In the genomic region with DNA sequence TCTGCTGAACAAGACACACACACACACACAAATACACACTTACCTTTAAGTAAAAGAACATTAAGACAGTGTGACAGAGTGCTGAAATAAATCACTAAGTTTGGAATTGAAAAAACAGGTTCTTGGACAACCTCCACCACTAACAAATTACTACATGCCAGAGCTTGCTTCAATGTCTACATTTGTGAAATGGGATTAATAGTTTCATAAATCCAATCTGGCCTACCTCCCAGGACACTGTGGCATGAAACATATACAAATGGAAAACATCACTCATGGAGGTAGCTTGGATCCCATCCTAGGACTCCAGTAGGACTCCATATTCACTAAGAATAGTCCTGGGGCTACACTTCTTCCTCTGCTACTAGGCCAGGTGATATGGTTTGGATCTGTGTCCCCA, we compare ENCODE assay signal across 19 cellular contexts. TPM values are rescaled to one million over a fixed set of nuclear protein-coding genes. Genes with fewer than 3 reads are reported as not detected.
A peak's percentile ranks its signal among the peaks of the same experiment; 100 is the strongest.
DNase-seq lines count a peak whose midpoint lies in the region; ATAC-seq, FAIRE-seq and TF ChIP-seq lines count a peak whose summit lies in the region.
"Had no signal": no experiment of that assay in that cellular context is flagged by ENCODE, and none has a peak within 500 bp of the region (broad histone marks: within the 10 kb centered on the region; RNA-seq: fewer than 3 reads in every experiment).

No MANE protein-coding gene starts in this region.

- H3K4me3 ChIP-seq in bronchial epithelial cell (ENCODE audit: low read depth, low read length) (no peak overlapping the region), esophagus squamous epithelium (no peak overlapping the region), prostate gland (no peak overlapping the region), transverse colon (no peak overlapping the region)
- H3K4me3 ChIP-seq: GM12878 had no signal

- H3K9me3 ChIP-seq in esophagus squamous epithelium = no peaks in the 10 kb centered on the region
- H3K9me3 ChIP-seq in prostate gland = no peaks in the 10 kb centered on the region
- no peaks in the 10 kb centered on the region for H3K9me3 ChIP-seq in transverse colon

- peak overlapping the region; percentile 45 to 79 (median 54) for H3K27ac ChIP-seq in esophagus squamous epithelium
- H3K27ac ChIP-seq in prostate gland = peak overlapping the region in 1 of 2 donors; percentile 19
- peak overlapping the region; percentile 35 to 76 (median 62) for H3K27ac ChIP-seq in transverse colon
- H3K27ac ChIP-seq: HL-60 had no signal

- no peak for TF ChIP-seq CTCF in bronchial epithelial cell (IDR thresholded peaks at IDR 0.05; ENCODE audit: insufficient read depth, low read length, severe bottlenecking)
- TF ChIP-seq CTCF in esophagus squamous epithelium (IDR thresholded peaks at IDR 0.05) = no peak
- no peak for TF ChIP-seq CTCF in prostate gland (IDR thresholded peaks at IDR 0.05)
- TF ChIP-seq CTCF in transverse colon (IDR thresholded peaks at IDR 0.05) = no peak

- intact Hi-C loops in esophagus squamous epithelium (cut with DNase I) = no loop called here
- intact Hi-C loops in prostate gland (cut with DNase I) = loop anchor here (5.0 kb wide), 3 partner anchors 46 to 149 kb away; partner anchors contain the start of gene HSPB8
- intact Hi-C loops in transverse colon (cut with DNase I; ENCODE audit: low total_unique reads) = loop anchor here (10.0 kb wide), 1 partner anchor 122 kb away; no protein-coding TSS in a partner anchor

- FAIRE-seq in bronchial epithelial cell (lab: Jason Lieb, UNC) = no peak
- FAIRE-seq: A204.1, GM12878, GM18507 had no signal

- TF ChIP-seq POLR2A in esophagus squamous epithelium (IDR thresholded peaks at IDR 0.05) (no peak), prostate gland (IDR thresholded peaks at IDR 0.05) (no peak), transverse colon (IDR thresholded peaks at IDR 0.05) (no peak)

- TF ChIP-seq EP300 in transverse colon (IDR thresholded peaks at IDR 0.05; ENCODE audit: low read depth) = peak; percentile 79

- H3K36me3 ChIP-seq in bronchial epithelial cell (ENCODE audit: control insufficient read depth, insufficient read depth, low read length) (no peaks in the 10 kb centered on the region), esophagus squamous epithelium (no peaks in the 10 kb centered on the region), prostate gland (no peaks in the 10 kb centered on the region), transverse colon (no peaks in the 10 kb centered on the region)

- ATAC-seq in GM21423 (IDR thresholded peaks at IDR 0.05; ENCODE audit: unreplicated experiment) (no peak), GM21619 (IDR thresholded peaks at IDR 0.05; ENCODE audit: unreplicated experiment) (no peak), HG02678 (IDR thresholded peaks at IDR 0.05; ENCODE audit: unreplicated experiment) (no peak)
- ATAC-seq: GM12878 had no signal

- in situ Hi-C loops in transverse colon (cut with MboI; ENCODE audit: low pct_ligation_motif_present in 1 of 4, low pct_unique_long_range_greater_than_20kb in 1 of 4, low sequenced_read_pairs in 3 of 4) = no loop called here

- no peaks in the 10 kb centered on the region for H3K27me3 ChIP-seq in bronchial epithelial cell (ENCODE audit: control insufficient read depth, insufficient read depth, low read length)
- H3K27me3 ChIP-seq in esophagus squamous epithelium = no peaks in the 10 kb centered on the region
- H3K27me3 ChIP-seq in prostate gland (replicated peaks; ENCODE audit: insufficient read depth) = no peaks in the 10 kb centered on the region
- H3K27me3 ChIP-seq in transverse colon = no peaks in the 10 kb centered on the region

- H3K4me1 ChIP-seq in esophagus squamous epithelium = peaks cover 0 to 36% (median 21%) of the 10 kb centered on the region in 3 donors
- no peaks in the 10 kb centered on the region for H3K4me1 ChIP-seq in prostate gland (replicated peaks)
- H3K4me1 ChIP-seq in transverse colon = no peaks in the 10 kb centered on the region

- DNase-seq in bronchial epithelial cell (ENCODE audit: low read depth) (peak; percentile 34), esophagus squamous epithelium (lab: John Stamatoyannopoulos, UW) (no peak), prostate gland (ENCODE audit: low spot score) (peak; percentile 33), transverse colon (no peak)
- DNase-seq: C1 segment of cervical spinal cord; CD4-positive, alpha-beta T cell; DMS79; HCEC 1CT; HFFc6 had no signal

RNA-seq across cellular contexts. Expression of gene CCDC60, which starts 8.2 kb away (rescaled TPM):
- total RNA-seq in bronchial epithelial cell = 0.26 TPM in 2 replicates
- 10 to 100 TPM in 1 of 4 donors, 1 to 10 TPM in 2, under 1 TPM in 1; 0.64 to 10.6 (median 2.1) TPM for total RNA-seq in esophagus squamous epithelium
- total RNA-seq in prostate gland = 1 to 10 TPM; 4.3 to 4.9 TPM
- total RNA-seq in transverse colon = 1 to 10 TPM in 2 of 4 donors, under 1 TPM in 1, not detected in 1; 0.68 to 2.6 (median 2.4) TPM
- total RNA-seq: B cell; CD4-positive, alpha-beta T cell; G401; GM12878; H4; HFFc6 had no signal

Comparison
In these comparisons a context has a peak if more than half of its experiments do, and no peak if none do; other contexts are left out.
1. DNase-seq: peak in bronchial epithelial cell (single experiment) and prostate gland (single experiment); none in esophagus squamous epithelium (single experiment) and transverse colon (single experiment).